ENCODE assay signal across 8 cellular contexts in the genomic region with DNA sequence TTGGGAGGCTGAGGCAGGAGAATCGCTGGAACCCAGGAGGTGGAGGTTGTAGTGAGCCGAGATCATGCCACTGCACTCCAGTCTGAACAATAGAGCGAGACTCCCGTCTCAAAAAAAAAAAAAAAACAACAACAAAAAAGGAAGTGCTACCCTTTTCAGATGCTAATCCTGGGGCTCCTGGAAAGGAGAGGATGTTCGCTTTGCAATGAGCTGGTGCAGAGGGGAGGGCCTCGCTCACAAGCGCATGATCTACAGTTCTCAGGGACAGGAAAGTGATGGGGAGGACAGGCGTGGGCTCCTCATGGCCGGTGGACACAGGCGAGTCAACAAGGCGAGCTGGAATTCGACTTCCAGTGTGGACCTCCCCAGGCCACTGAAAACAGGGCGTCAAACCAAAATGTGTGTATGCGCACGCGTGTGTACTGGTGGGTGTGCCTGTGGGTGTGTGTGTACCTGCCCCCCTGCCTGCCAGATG. TPM values are rescaled to one million over a fixed set of nuclear protein-coding genes. Genes with fewer than 3 reads are reported as not detected.
DNase-seq lines count a peak whose midpoint lies in the region; ATAC-seq and TF ChIP-seq lines count a peak whose summit lies in the region.

No MANE protein-coding gene starts in this region.

- CTCF ChIA-PET in activated CD8-positive, alpha-beta memory T cell treated with anti-CD3 and anti-CD28 coated beads, Interleukin-2, amount 10 ng/mL, durations not matched to agents 7 days and 5 days (lab: Charles Lee) = interaction anchor here (0.7 to 5.5 kb wide), 7 partner anchors 24 to 1488 kb away, joined by 4 to 110 read pairs (median 5); a partner anchor contains a TSS

- H3K27ac Mint-ChIP-seq in activated CD8-positive, alpha-beta memory T cell treated with anti-CD3 and anti-CD28 coated beads, Interleukin-2, amount 10 ng/mL, durations not matched to agents 7 days and 5 days = peak overlapping the region; percentile 98

- H3K4me3 Mint-ChIP-seq in activated CD8-positive, alpha-beta memory T cell treated with anti-CD3 and anti-CD28 coated beads, Interleukin-2, amount 10 ng/mL, durations not matched to agents 7 days and 5 days = peak overlapping the region; percentile 92

- H3K36me3 ChIP-seq in iPS-15b (ENCODE audit: control insufficient read depth, insufficient read depth, low read length) = no peaks in the 10 kb centered on the region
- H3K36me3 ChIP-seq in transverse colon = no peaks in the 10 kb centered on the region

- intact Hi-C loops in transverse colon (cut with DNase I; ENCODE audit: low total_unique reads) = loop anchor here (10.0 kb wide), 1 partner anchor 345 kb away; no protein-coding TSS in a partner anchor

- WGBS in transverse colon (ENCODE audit: low coverage in 1 of 2), 2 donors = 50 to 74% methylated on average over 10 to 16 of the region's 16 CpGs

- H3K4me1 ChIP-seq in iPS-15b (ENCODE audit: control insufficient read depth, insufficient read depth, low read length) = peaks cover 12% of the 10 kb centered on the region
- H3K4me1 ChIP-seq in transverse colon = peaks cover 17 to 73% (median 46%) of the 10 kb centered on the region in 4 donors

- H3K4me1 Mint-ChIP-seq in activated CD8-positive, alpha-beta memory T cell treated with anti-CD3 and anti-CD28 coated beads, Interleukin-2, amount 10 ng/mL, durations not matched to agents 7 days and 5 days = peaks cover 77% of the 10 kb centered on the region

- peak overlapping the region; percentile 58 for H3K4me3 ChIP-seq in iPS-15b (ENCODE audit: low read depth, low read length)
- H3K4me3 ChIP-seq in transverse colon = no peak overlapping the region

- H3K9me3 ChIP-seq in iPS-15b (ENCODE audit: control insufficient read depth, insufficient read depth, low read length) = no peaks in the 10 kb centered on the region
- no peaks in the 10 kb centered on the region for H3K9me3 ChIP-seq in transverse colon

- TF ChIP-seq CTCF in transverse colon (IDR thresholded peaks at IDR 0.05) = no peak

- no peak overlapping the region for H3K9ac ChIP-seq in iPS-15b (ENCODE audit: low read depth, low read length)

- ATAC-seq in activated CD8-positive, alpha-beta memory T cell treated with anti-CD3 and anti-CD28 coated beads, Interleukin-2, amount 10 ng/mL, durations not matched to agents 7 days and 5 days = no peak
- no peak for ATAC-seq in GM21717 (IDR thresholded peaks at IDR 0.05; ENCODE audit: unreplicated experiment)

- no peaks in the 10 kb centered on the region for H3K27me3 ChIP-seq in iPS-15b (ENCODE audit: control insufficient read depth, insufficient read depth, low read length)
- no peaks in the 10 kb centered on the region for H3K27me3 ChIP-seq in transverse colon

- peak overlapping the region; percentile 85 to 90 (median 87) for H3K27ac ChIP-seq in transverse colon

- peaks cover 44% of the 10 kb centered on the region for H3K36me3 Mint-ChIP-seq in activated CD8-positive, alpha-beta memory T cell treated with anti-CD3 and anti-CD28 coated beads, Interleukin-2, amount 10 ng/mL, durations not matched to agents 7 days and 5 days

- TF ChIP-seq POLR2A in transverse colon (IDR thresholded peaks at IDR 0.05) = no peak

- DNase-seq in activated T-cell treated with anti-CD3 and anti-CD28 coated beads, Interleukin-2, amount 50 U/mL, for 1 hour = peak; percentile 58
- DNase-seq in activated T-cell treated with anti-CD3 and anti-CD28 coated beads for 4 hours (no peak), transverse colon (no peak), iPS-NIHi7 (ENCODE audit: extremely low spot score) (no peak), NCI-H526 (lab: John Stamatoyannopoulos, UW) (no peak)
- peak; percentile 63 for DNase-seq in activated CD8-positive, alpha-beta memory T cell treated with anti-CD3 and anti-CD28 coated beads, Interleukin-2, amount 10 ng/mL, durations not matched to agents 7 days and 5 days

- H3K27me3 Mint-ChIP-seq in activated CD8-positive, alpha-beta memory T cell treated with anti-CD3 and anti-CD28 coated beads, Interleukin-2, amount 10 ng/mL, durations not matched to agents 7 days and 5 days = no peaks in the 10 kb centered on the region

- in situ Hi-C loops in transverse colon (cut with MboI; ENCODE audit: low pct_ligation_motif_present in 1 of 4, low pct_unique_long_range_greater_than_20kb in 1 of 4, low sequenced_read_pairs in 3 of 4) = loop anchor here in 3 of 4 donors (25.0 kb wide), 2 partner anchors 148 to 348 kb away; a partner anchor contains a TSS

- H3K9me3 Mint-ChIP-seq in activated CD8-positive, alpha-beta memory T cell treated with anti-CD3 and anti-CD28 coated beads, Interleukin-2, amount 10 ng/mL, durations not matched to agents 7 days and 5 days (ENCODE audit: low read depth) = no peaks in the 10 kb centered on the region

- no peak for TF ChIP-seq EP300 in transverse colon (IDR thresholded peaks at IDR 0.05; ENCODE audit: low read depth)

RNA-seq across cellular contexts. Expression of a gene that starts 54.2 kb away (rescaled TPM):
- 100 to 1,000 TPM; 114 to 155 TPM for total RNA-seq in activated CD8-positive, alpha-beta memory T cell treated with anti-CD3 and anti-CD28 coated beads, Interleukin-2, amount 10 ng/mL, durations not matched to agents 7 days and 5 days
- 10 to 100 TPM; 18.3 to 40.0 (median 25.3) TPM for total RNA-seq in transverse colon

RNA-seq across cellular contexts. Expression of a gene that starts 54.4 kb away (rescaled TPM):
- total RNA-seq in activated CD8-positive, alpha-beta memory T cell treated with anti-CD3 and anti-CD28 coated beads, Interleukin-2, amount 10 ng/mL, durations not matched to agents 7 days and 5 days = 10 to 100 TPM; 77.7 to 90.2 TPM
- total RNA-seq in transverse colon = 100 to 1,000 TPM in 1 of 4 donors, 10 to 100 TPM in 3; 43.6 to 263 (median 47.7) TPM

Comparison
In these comparisons a context has a peak if more than half of its experiments do, and no peak if none do; other contexts are left out.
1. DNase-seq: peak in activated T-cell treated with anti-CD3 and anti-CD28 coated beads, Interleukin-2, amount 50 U/mL, for 1 hour (single experiment) and activated CD8-positive, alpha-beta memory T cell treated with anti-CD3 and anti-CD28 coated beads, Interleukin-2, amount 10 ng/mL, durations not matched to agents 7 days and 5 days (single experiment); none in activated T-cell treated with anti-CD3 and anti-CD28 coated beads for 4 hours (single experiment), transverse colon (single experiment), iPS-NIHi7 (single experiment) and NCI-H526 (0 of 2).